Comparison of ENCODE assay signal across 27 cellular contexts in the genomic region with DNA sequence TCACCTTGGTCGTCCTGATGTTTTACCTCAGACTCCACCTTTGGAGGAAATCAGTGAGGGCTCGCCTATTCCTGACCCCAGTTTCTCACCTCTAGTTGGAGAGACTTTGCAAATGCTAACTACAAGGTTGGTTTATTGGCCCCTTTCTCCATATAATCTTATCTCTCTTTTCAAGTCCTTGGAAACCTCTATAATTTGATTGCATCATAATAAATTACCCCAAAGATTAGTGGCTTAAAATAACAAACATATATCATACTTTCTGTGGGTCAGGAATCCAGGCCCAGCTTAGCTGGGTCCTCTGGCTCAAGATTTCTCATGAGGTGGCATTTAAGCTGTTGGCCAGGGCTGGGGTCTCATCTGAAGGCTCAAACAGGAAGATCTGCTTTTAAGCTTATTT.
"Had no signal": no experiment of that assay in that cellular context is flagged by ENCODE, and none has a peak within 500 bp of the region (broad histone marks: within the 10 kb centered on the region; RNA-seq: fewer than 3 reads in every experiment).

No MANE protein-coding gene starts in this region.

- H3K27ac Mint-ChIP-seq: activated CD4-positive, alpha-beta T cell treated with anti-CD3 and anti-CD28 coated beads, Interleukin-2, amount 10 ng/mL, durations not matched to agents 7 days and 5 days; mesothelial cell of epicardium had no signal

- H3K36me3 ChIP-seq: ovary had no signal

- DNase-seq: activated CD4-positive, alpha-beta T cell treated with anti-CD3 and anti-CD28 coated beads, Interleukin-2, amount 10 ng/mL, durations not matched to agents 7 days and 5 days; activated CD8-positive, alpha-beta memory T cell treated with anti-CD3 and anti-CD28 coated beads for 24 hours; activated naive CD4-positive, alpha-beta T cell; brain microvascular endothelial cell; central memory CD4-positive, alpha-beta T cell; effector memory CD4-positive, alpha-beta T cell; gastrocnemius medialis; hippocampal formation; left ventricle myocardium inferior; naive thymus-derived CD8-positive, alpha-beta T cell; ovary; SHP77; stimulated activated CD4-positive, alpha-beta T cell treated with anti-CD3 and anti-CD28 coated beads, Interleukin-1b, Interleukin-23, amount 100 ng/mL, for 48 hours; SW 1271; T-helper 2 cell; upper lobe of left lung had no signal

- H3K9me3 ChIP-seq: ascending aorta, gastrocnemius medialis, left ventricle myocardium inferior, ovary, prostate gland, right atrium auricular region, upper lobe of left lung had no signal

- H3K4me3 Mint-ChIP-seq: activated CD4-positive, alpha-beta T cell treated with anti-CD3 and anti-CD28 coated beads, Interleukin-2, amount 10 ng/mL, durations not matched to agents 7 days and 5 days; mesothelial cell of epicardium; naive thymus-derived CD8-positive, alpha-beta T cell had no signal

- H3K27me3 ChIP-seq: ascending aorta, brain microvascular endothelial cell, gastrocnemius medialis, ovary, right atrium auricular region, upper lobe of left lung had no signal

- H3K9me3 Mint-ChIP-seq: activated CD4-positive, alpha-beta T cell treated with anti-CD3 and anti-CD28 coated beads, Interleukin-2, amount 10 ng/mL, durations not matched to agents 7 days and 5 days; activated T-helper 2 cell treated with anti-CD3 and anti-CD28 coated beads, Interferon-gamma antibody, Interleukin-2, Interleukin-4, amounts not matched to agents 10 μg/mL and 5 μg/mL and 100 μg/mL, durations not matched to agents 14 hours and 24 hours and 36 hours; mesothelial cell of epicardium; naive thymus-derived CD8-positive, alpha-beta T cell had no signal

- H3K27ac ChIP-seq: ascending aorta, brain microvascular endothelial cell, left ventricle myocardium inferior, ovary, prostate gland, right atrium auricular region, SK-N-MC, skin epidermis, upper lobe of left lung had no signal

- H3K27me3 Mint-ChIP-seq: activated CD4-positive, alpha-beta T cell treated with anti-CD3 and anti-CD28 coated beads, Interleukin-2, amount 10 ng/mL, durations not matched to agents 7 days and 5 days; naive thymus-derived CD8-positive, alpha-beta T cell had no signal

- ATAC-seq: activated CD4-positive, CD25-positive, alpha-beta regulatory T cell treated with anti-CD3 and anti-CD28 coated beads, Interleukin-2, amount 50 U/mL, for 24 hours; esophagus mucosa; gastrocnemius medialis; naive thymus-derived CD8-positive, alpha-beta T cell had no signal

- FAIRE-seq: colon, endothelial cell of umbilical vein had no signal

- H3K4me3 ChIP-seq: ascending aorta, gastrocnemius medialis, left ventricle myocardium inferior, ovary, prostate gland, right atrium auricular region, SK-N-MC, skin epidermis, upper lobe of left lung had no signal

- H3K4me1 Mint-ChIP-seq: activated CD4-positive, alpha-beta T cell treated with anti-CD3 and anti-CD28 coated beads, Interleukin-2, amount 10 ng/mL, durations not matched to agents 7 days and 5 days; mesothelial cell of epicardium had no signal

- H3K4me1 ChIP-seq: ascending aorta, left ventricle myocardium inferior, prostate gland, right atrium auricular region, upper lobe of left lung had no signal
